In the genomic region with DNA sequence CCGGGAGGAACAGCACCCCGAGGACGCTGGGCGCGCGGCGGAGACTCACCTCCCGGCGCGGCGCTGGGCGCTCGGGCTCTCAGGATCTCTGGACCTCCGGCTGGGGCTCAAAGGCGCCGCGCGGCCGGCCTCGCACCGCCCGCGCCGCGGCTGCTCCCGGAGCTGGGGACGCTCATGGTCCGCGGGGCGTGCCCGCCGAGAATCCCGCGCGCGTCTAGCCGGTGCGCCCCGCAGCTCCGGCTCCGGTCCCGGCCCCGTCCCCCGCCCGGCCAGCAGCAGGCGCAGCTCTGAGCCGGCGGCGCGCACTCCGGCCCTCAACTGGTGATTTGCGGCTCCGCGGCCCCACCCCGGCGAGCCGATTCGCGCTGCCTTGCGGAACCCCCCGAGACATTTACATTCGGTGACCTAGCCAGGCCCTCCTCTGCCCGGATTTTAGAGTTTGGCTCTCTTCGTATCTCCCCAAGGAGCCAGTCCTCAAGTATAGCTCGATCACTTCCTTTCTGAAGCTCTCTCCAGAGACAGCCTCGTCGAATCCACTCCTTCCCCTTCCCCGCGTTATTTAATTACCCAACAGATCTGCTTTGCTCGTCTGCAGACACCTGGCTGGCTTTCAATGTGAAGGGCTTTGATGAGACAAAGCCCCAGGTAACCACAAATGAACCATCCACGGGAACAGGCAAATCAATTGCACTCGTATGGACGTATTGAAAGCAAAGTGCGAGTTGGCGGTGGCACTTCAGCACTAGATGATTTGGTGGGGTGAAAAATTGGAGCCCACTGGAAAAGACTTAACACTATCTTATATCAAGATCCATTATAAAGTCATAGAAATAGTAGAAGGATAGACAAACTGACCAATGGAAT, we compare ENCODE assay signal across 8 cellular contexts. TPM values are rescaled to one million over a fixed set of nuclear protein-coding genes. Genes with fewer than 3 reads are reported as not detected.
A peak's percentile ranks its signal among the peaks of the same experiment; 100 is the strongest.
DNase-seq lines count a peak whose midpoint lies in the region; ATAC-seq and TF ChIP-seq lines count a peak whose summit lies in the region.

BCAR3 (minus strand) TSS at position 289 of the 864 bp plus-strand sequence. CDS start 6,907 bp downstream, outside the sequence.

- DNase-seq in NCI-H2227 (lab: John Stamatoyannopoulos, UW; ENCODE audit: unreplicated experiment) (peak; percentile 78), adipocyte (ENCODE audit: low read depth) (peak; percentile 91), cardiac muscle cell (ENCODE audit: low read depth in 1 of 2, low spot score in 1 of 2) (peak; percentile 75 to 85), osteocyte (ENCODE audit: extremely low spot score, unreplicated experiment) (peak; percentile 89), epidermal melanocyte (ENCODE audit: insufficient read length, low spot score) (no peak)

- peak within 1 kb of the TSS; percentile 94 for H3K9ac ChIP-seq in adipocyte (ENCODE audit: low read length)

- peak within 1 kb of the TSS; percentile 89 for H3K4me3 Mint-ChIP-seq in osteocyte (ENCODE audit: unreplicated experiment)

- ATAC-seq in GM18520 (IDR thresholded peaks at IDR 0.05; ENCODE audit: unreplicated experiment) (peak; percentile 57), HG02943 (IDR thresholded peaks at IDR 0.05; ENCODE audit: low read depth, unreplicated experiment) (peak; percentile 48)

- H3K27me3 Mint-ChIP-seq in osteocyte (ENCODE audit: unreplicated experiment), result no peaks in the 10 kb centered on the region

- TF ChIP-seq CTCF in C4-2B (conservative IDR thresholded peaks at IDR 0.05) (peak; percentile 57), cardiac muscle cell (IDR thresholded peaks at IDR 0.05; ENCODE audit: low read depth, low read length) (peak; percentile 23), osteocyte (IDR thresholded peaks at IDR 0.05) (peak; percentile 39)

- no peaks in the 10 kb centered on the region for H3K9me3 ChIP-seq in adipocyte (ENCODE audit: control insufficient read depth, low read length)
- no peaks in the 10 kb centered on the region for H3K9me3 ChIP-seq in cardiac muscle cell (ENCODE audit: low read depth)

- H3K27ac Mint-ChIP-seq in osteocyte (ENCODE audit: unreplicated experiment), result peak within 1 kb of the TSS; percentile 89

- H3K36me3 Mint-ChIP-seq in osteocyte (ENCODE audit: unreplicated experiment), result peaks cover 7% of the 10 kb centered on the region

- H3K4me1 ChIP-seq in adipocyte (ENCODE audit: control insufficient read depth, insufficient read depth, low read length) (peaks cover 29% of the 10 kb centered on the region), cardiac muscle cell (ENCODE audit: low read depth) (no peaks in the 10 kb centered on the region)

- H3K9me3 Mint-ChIP-seq in osteocyte (ENCODE audit: unreplicated experiment), result no peaks in the 10 kb centered on the region

- no peaks in the 10 kb centered on the region for H3K27me3 ChIP-seq in adipocyte (replicated peaks; ENCODE audit: control insufficient read depth, insufficient read depth, low read length)
- H3K27me3 ChIP-seq in cardiac muscle cell, result peaks cover 41% of the 10 kb centered on the region

- peak within 1 kb of the TSS; percentile 92 for H3K4me3 ChIP-seq in adipocyte (ENCODE audit: low read length)
- peak within 1 kb of the TSS; percentile 42 for H3K4me3 ChIP-seq in cardiac muscle cell

- H3K27ac ChIP-seq in C4-2B (no peak within 1 kb of the TSS; the same call in 1 of the 2 replicates), cardiac muscle cell (no peak within 1 kb of the TSS)

- H3K36me3 ChIP-seq in adipocyte (ENCODE audit: control insufficient read depth, insufficient read depth, low read length, severe bottlenecking) (peaks cover 15% of the 10 kb centered on the region), cardiac muscle cell (no peaks in the 10 kb centered on the region)

- H3K4me1 Mint-ChIP-seq in osteocyte (ENCODE audit: unreplicated experiment), result peaks cover 28% of the 10 kb centered on the region

RNA-seq across cellular contexts. Expression of gene BCAR3, which starts in this region (rescaled TPM):
- total RNA-seq in cardiac muscle cell, result 4.3 and 4.5 TPM in 2 replicates
- polyA plus RNA-seq in cardiac muscle cell, result 1.2 and 1.5 TPM in 2 replicates
- total RNA-seq in osteocyte, result 7.9 and 8.8 TPM in 2 replicates
